ENCODE assay signal across 8 cellular contexts in the genomic region with DNA sequence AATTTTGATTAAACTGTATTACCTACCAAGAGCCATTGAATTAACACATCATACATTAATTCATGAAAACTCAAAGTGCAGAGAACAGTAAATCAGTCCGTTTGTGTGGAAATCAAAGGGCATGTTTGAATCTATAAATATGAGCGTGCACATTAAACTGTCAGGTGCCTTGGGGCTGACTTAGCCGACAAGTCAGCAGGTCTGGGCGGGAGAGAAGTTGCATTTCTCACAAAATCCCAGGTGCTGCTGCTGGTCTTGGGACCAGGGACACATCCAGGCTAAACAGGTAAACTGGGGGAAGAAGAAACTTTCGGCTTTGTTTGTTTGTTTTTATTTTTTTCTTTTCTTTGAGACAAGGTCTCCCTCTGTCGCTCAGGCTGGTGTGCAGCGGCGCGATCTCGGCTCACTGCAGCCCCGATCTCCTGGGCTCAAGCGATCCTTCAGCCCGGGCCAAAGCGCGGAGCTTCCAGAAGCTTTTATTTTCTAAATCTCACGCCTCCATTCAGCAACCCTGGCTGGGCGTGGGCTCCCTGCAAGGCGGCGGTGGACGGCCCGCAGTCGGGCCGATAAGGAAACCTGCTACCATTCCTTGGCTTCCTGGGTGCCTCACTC.
DNase-seq lines count a peak whose midpoint lies in the region; ATAC-seq, FAIRE-seq and TF ChIP-seq lines count a peak whose summit lies in the region.

No MANE protein-coding gene starts in this region.

- FAIRE-seq in GM12878 (lab: Jason Lieb, UNC): peak; percentile 75

- no peak for TF ChIP-seq EP300 in GM12878 (IDR thresholded peaks at IDR 0.05; ENCODE audit: borderline replicate concordance in 1 of 2, control insufficient read depth in 1 of 2, low read depth in 2 of 2, low read length in 2 of 2)

- no peaks in the 10 kb centered on the region for H3K36me3 ChIP-seq in GM12878 (ENCODE audit: control insufficient read depth in 2 of 2, insufficient read depth in 2 of 2, low read length in 1 of 2)

- peak overlapping the region; percentile 96 for H2AFZ ChIP-seq in GM12878 (ENCODE audit: control insufficient read depth, low read depth, low read length)

- no peaks in the 10 kb centered on the region for H3K79me2 ChIP-seq in GM12878 (ENCODE audit: control insufficient read depth, insufficient read depth, low read length)

- peaks cover 21 to 29% of the 10 kb centered on the region in 2 donors for H3K4me1 Mint-ChIP-seq in immature natural killer cell

- in situ Hi-C loops in GM12878 (cut with MboI): loop anchor here (5.0 kb wide), 2 partner anchors 242 to 363 kb away; a partner anchor contains a TSS

- peak overlapping the region; percentile 76 for H3K27ac ChIP-seq in GM12878 (ENCODE audit: control insufficient read depth, insufficient read depth)

- peaks cover 8% of the 10 kb centered on the region for H3K9me3 ChIP-seq in GM12878 (replicated peaks; ENCODE audit: control insufficient read depth, insufficient read depth, low read length)

- peaks cover 8% of the 10 kb centered on the region for H3K4me1 ChIP-seq in GM12878 (ENCODE audit: control insufficient read depth, insufficient read depth, low read length)

- RAD21 ChIA-PET in GM12878 (lab: Charles Lee; ENCODE audit: unreplicated experiment): interaction anchor here (1.0 to 3.3 kb wide), 19 partner anchors 10 to 365 kb away, joined by 3 to 39 read pairs (median 5); a partner anchor contains a TSS

- peak; percentile 77 for DNase-seq in COLO668 (lab: John Stamatoyannopoulos, UW; ENCODE audit: unreplicated experiment)
- peak; percentile 69 for DNase-seq in NCI-H226
- no peak for DNase-seq in GM12878 (ENCODE audit: low read depth, low spot score)
- no peak for DNase-seq in immature natural killer cell
- DNase-seq in stimulated activated naive CD4-positive, alpha-beta T cell treated with Interleukin-2 at 50 U/mL for 16 hours (lab: John Stamatoyannopoulos, UW): peak; percentile 63
- DNase-seq in HuH-7 (ENCODE audit: low spot score): no peak

- POLR2A ChIA-PET in GM12878 (lab: Charles Lee): interaction anchor here (0.5 to 1.7 kb wide), 3 partner anchors 18 to 27 kb away, joined by 3 to 8 read pairs (median 5); no protein-coding TSS in a partner anchor

- peaks cover 22 to 34% (median 31%) of the 10 kb centered on the region in 3 donors for H3K27me3 Mint-ChIP-seq in immature natural killer cell (ENCODE audit: low read depth in 3 of 3)

- WGBS in GM12878 (ENCODE audit: insufficient coverage, insufficient replicate concordance, low lambda C conversion rate, missing lambda C conversion rate): 1% methylated on average over 23 of the region's 23 CpGs

- TF ChIP-seq RAD21 in GM12878 (IDR thresholded peaks at IDR 0.05; ENCODE audit: insufficient read depth, low read depth, low read length): peak; percentile 63

- no peak for TF ChIP-seq POLR2A in GM12878 (IDR thresholded peaks at IDR 0.05; ENCODE audit: low read depth, low read length)

- peak overlapping the region; percentile 89 for H3K4me3 ChIP-seq in GM12878

- peaks cover 4 to 5% (median 4%) of the 10 kb centered on the region in 3 donors for H3K36me3 Mint-ChIP-seq in immature natural killer cell

- peak overlapping the region; percentile 89 to 97 (median 94) for H3K4me3 Mint-ChIP-seq in immature natural killer cell

- H4K20me1 ChIP-seq in GM12878 (ENCODE audit: control insufficient read depth, insufficient read depth): no peaks in the 10 kb centered on the region

- no peaks in the 10 kb centered on the region for H3K27me3 ChIP-seq in GM12878 (replicated peaks in 1 of 2; ENCODE audit: control insufficient read depth in 2 of 2, insufficient read depth in 2 of 2, low read length in 1 of 2)

- peak overlapping the region; percentile 84 for H3K4me2 ChIP-seq in GM12878 (ENCODE audit: control insufficient read depth, insufficient read depth)

- peak overlapping the region; percentile 75 for H3K9ac ChIP-seq in GM12878 (ENCODE audit: control insufficient read depth, insufficient read depth, low read length)

- intact Hi-C loops in GM12878 (cut with micrococcal nuclease; ENCODE audit: unreplicated experiment): loop anchor here (1.0 to 2.0 kb wide), 5 partner anchors 16 to 362 kb away; a partner anchor contains a TSS

- peak; percentile 50 to 60 (median 50); a peak in 4 of 6 replicates for TF ChIP-seq CTCF in GM12878 (IDR thresholded peaks at IDR 0.05 in 2 of 3, conservative IDR thresholded peaks at IDR 0.05 in 1 of 3; ENCODE audit: control insufficient read depth in 2 of 3, extremely low read depth in 1 of 3, insufficient read depth in 1 of 3, low read depth in 3 of 3, low read length in 3 of 3)

- CTCF ChIA-PET in GM12878 (lab: Yijun Ruan, JAX): interaction anchor here (0.5 to 4.0 kb wide), 18 partner anchors 12 to 367 kb away, joined by 3 to 31 read pairs (median 6); a partner anchor contains a TSS

- H3K9me3 Mint-ChIP-seq in immature natural killer cell: peaks cover 7 to 15% (median 13%) of the 10 kb centered on the region in 6 donors

- ATAC-seq in GM18873 (IDR thresholded peaks at IDR 0.05; ENCODE audit: low FRiP score, unreplicated experiment): peak; percentile 20
- ATAC-seq in HG03066 (IDR thresholded peaks at IDR 0.05; ENCODE audit: low read depth, unreplicated experiment): peak; percentile 50
- ATAC-seq in GM12878: peak; percentile 68

- no TSS peak for BruUV-seq in GM12878 (replicated peaks; lab: Mats Ljungman, UMichigan)

- peak overlapping the region; percentile 75 to 95 (median 85) for H3K27ac Mint-ChIP-seq in immature natural killer cell

- SMC1A ChIA-PET in GM12878 (lab: Charles Lee; ENCODE audit: uncharacterized antibody, unreplicated experiment): interaction anchor here (0.6 to 4.3 kb wide), 11 partner anchors 18 to 711 kb away, joined by 3 to 48 read pairs (median 6); a partner anchor contains a TSS

TF ChIP-seq in GM12878, 131 proteins besides CTCF, POLR2A, EP300 and RAD21 (continues in another document):
- TF ChIP-seq JUND (IDR thresholded peaks at IDR 0.05; ENCODE audit: low read depth, low read length) (no peak), SUZ12 (IDR thresholded peaks at IDR 0.05; ENCODE audit: unreplicated experiment) (no peak), FOS (IDR thresholded peaks at IDR 0.05; ENCODE audit: borderline replicate concordance, extremely low read depth, insufficient read length) (no peak), ETV6 (conservative IDR thresholded peaks at IDR 0.05 in 1 of 2, IDR thresholded peaks at IDR 0.05 in 1 of 2; ENCODE audit: borderline replicate concordance in 1 of 2, low read depth in 1 of 2) (0 out of 4 replicates have a peak, but pooled peaks of 1 of the 2 experiments have one; percentile 20), SMAD5 (IDR thresholded peaks at IDR 0.05; ENCODE audit: low read depth) (0 out of 2 replicates have a peak, but pooled peaks have one; percentile 27), NFYA (IDR thresholded peaks at IDR 0.05; ENCODE audit: borderline replicate concordance, low read depth, low read length) (no peak), NBN (IDR thresholded peaks at IDR 0.05) (peak; percentile 19; the same call in 1 of the 2 replicates), NRF1 (conservative IDR thresholded peaks at IDR 0.05; ENCODE audit: low read depth, low read length) (no peak), SMC3 (IDR thresholded peaks at IDR 0.05; ENCODE audit: borderline replicate concordance, low read length) (peak; percentile 32; the same call in 1 of the 2 replicates)
- TF ChIP-seq, protein P1, sequence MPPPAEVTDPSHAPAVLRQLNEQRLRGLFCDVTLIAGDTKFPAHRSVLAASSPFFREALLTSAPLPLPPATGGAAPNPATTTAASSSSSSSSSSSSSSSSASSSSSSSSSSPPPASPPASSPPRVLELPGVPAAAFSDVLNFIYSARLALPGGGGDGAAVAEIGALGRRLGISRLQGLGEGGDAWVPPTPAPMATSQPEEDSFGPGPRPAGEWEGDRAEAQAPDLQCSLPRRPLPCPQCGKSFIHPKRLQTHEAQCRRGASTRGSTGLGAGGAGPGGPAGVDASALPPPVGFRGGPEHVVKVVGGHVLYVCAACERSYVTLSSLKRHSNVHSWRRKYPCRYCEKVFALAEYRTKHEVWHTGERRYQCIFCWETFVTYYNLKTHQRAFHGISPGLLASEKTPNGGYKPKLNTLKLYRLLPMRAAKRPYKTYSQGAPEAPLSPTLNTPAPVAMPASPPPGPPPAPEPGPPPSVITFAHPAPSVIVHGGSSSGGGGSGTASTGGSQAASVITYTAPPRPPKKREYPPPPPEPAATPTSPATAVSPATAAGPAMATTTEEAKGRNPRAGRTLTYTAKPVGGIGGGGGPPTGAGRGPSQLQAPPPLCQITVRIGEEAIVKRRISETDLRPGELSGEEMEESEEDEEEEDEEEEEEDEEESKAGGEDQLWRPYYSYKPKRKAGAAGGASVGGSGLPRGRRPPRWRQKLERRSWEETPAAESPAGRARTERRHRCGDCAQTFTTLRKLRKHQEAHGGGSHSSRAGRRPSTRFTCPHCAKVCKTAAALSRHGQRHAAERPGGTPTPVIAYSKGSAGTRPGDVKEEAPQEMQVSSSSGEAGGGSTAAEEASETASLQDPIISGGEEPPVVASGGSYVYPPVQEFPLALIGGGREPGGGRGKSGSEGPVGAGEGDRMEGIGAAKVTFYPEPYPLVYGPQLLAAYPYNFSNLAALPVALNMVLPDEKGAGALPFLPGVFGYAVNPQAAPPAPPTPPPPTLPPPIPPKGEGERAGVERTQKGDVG (CRISPR knock-in tag; IDR thresholded peaks at IDR 0.05): no peak
- TF ChIP-seq, protein P2, sequence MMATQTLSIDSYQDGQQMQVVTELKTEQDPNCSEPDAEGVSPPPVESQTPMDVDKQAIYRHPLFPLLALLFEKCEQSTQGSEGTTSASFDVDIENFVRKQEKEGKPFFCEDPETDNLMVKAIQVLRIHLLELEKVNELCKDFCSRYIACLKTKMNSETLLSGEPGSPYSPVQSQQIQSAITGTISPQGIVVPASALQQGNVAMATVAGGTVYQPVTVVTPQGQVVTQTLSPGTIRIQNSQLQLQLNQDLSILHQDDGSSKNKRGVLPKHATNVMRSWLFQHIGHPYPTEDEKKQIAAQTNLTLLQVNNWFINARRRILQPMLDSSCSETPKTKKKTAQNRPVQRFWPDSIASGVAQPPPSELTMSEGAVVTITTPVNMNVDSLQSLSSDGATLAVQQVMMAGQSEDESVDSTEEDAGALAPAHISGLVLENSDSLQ (IDR thresholded peaks at IDR 0.05): peak; percentile 60
- TF ChIP-seq, protein P3, sequence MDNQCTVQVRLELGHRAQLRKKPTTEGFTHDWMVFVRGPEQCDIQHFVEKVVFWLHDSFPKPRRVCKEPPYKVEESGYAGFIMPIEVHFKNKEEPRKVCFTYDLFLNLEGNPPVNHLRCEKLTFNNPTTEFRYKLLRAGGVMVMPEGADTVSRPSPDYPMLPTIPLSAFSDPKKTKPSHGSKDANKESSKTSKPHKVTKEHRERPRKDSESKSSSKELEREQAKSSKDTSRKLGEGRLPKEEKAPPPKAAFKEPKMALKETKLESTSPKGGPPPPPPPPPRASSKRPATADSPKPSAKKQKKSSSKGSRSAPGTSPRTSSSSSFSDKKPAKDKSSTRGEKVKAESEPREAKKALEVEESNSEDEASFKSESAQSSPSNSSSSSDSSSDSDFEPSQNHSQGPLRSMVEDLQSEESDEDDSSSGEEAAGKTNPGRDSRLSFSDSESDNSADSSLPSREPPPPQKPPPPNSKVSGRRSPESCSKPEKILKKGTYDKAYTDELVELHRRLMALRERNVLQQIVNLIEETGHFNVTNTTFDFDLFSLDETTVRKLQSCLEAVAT (IDR thresholded peaks at IDR 0.05): 0 out of 2 replicates have a peak, but pooled peaks have one; percentile 12

Comparison
In these comparisons a context has a peak if more than half of its experiments do, and no peak if none do; other contexts are left out.
1. DNase-seq: peak in COLO668 (single experiment), NCI-H226 (single experiment) and stimulated activated naive CD4-positive, alpha-beta T cell treated with Interleukin-2 at 50 U/mL for 16 hours (single experiment); none in GM12878 (single experiment), immature natural killer cell (0 of 3) and HuH-7 (single experiment).
2. Peak in every context shown above with its lines, with median percentiles within 50 percentile points of each other: ATAC-seq.